Comparison of ENCODE assay signal across 8 cellular contexts in genomic region chr1:160101037-160101716, GRCh38. TPM values are rescaled to one million over a fixed set of nuclear protein-coding genes. Genes with fewer than 3 reads are reported as not detected.
DNase-seq lines count a peak whose midpoint lies in the region; ATAC-seq and TF ChIP-seq lines count a peak whose summit lies in the region.

No MANE protein-coding gene starts in this region.

- no peak overlapping the region for H3K4me3 Mint-ChIP-seq in endothelial cell (ENCODE audit: unreplicated experiment)

- H3K79me2 ChIP-seq in OCI-LY3 (ENCODE audit: low read length): peaks cover 9% of the 10 kb centered on the region; the same call in 1 of the 2 replicates

- H3K27ac Mint-ChIP-seq in endothelial cell (ENCODE audit: unreplicated experiment): no peak overlapping the region

- peak overlapping the region; percentile 96 for H2AFZ ChIP-seq in OCI-LY3 (ENCODE audit: low read depth, low read length)

- no peaks in the 10 kb centered on the region for H3K9me3 ChIP-seq in OCI-LY3 (ENCODE audit: insufficient read depth, low read length)

- H3K9ac ChIP-seq in OCI-LY3 (ENCODE audit: low read length): peak overlapping the region; percentile 56; the same call in 1 of the 2 replicates

- H3K9me3 Mint-ChIP-seq in endothelial cell (ENCODE audit: unreplicated experiment): no peaks in the 10 kb centered on the region

- H3K36me3 ChIP-seq in OCI-LY3 (replicated peaks; ENCODE audit: low read depth, low read length): no peaks in the 10 kb centered on the region

- TF ChIP-seq CTCF in GM10266 (IDR thresholded peaks at IDR 0.05; ENCODE audit: control insufficient read depth, insufficient read depth, low read depth, missing control alignments) (peak; percentile 90), OCI-LY3 (IDR thresholded peaks at IDR 0.05; ENCODE audit: low read depth, low read length) (peak; percentile 98), endothelial cell (IDR thresholded peaks at IDR 0.05; ENCODE audit: unreplicated experiment) (peak; percentile 74)

- peak overlapping the region; percentile 96 for H3K4me2 ChIP-seq in OCI-LY3 (ENCODE audit: low read length)

- no peaks in the 10 kb centered on the region for H4K20me1 ChIP-seq in OCI-LY3 (ENCODE audit: insufficient read depth, low read length)

- no peak overlapping the region for H3K4me3 ChIP-seq in Jurkat, Clone E6-1 (ENCODE audit: low read length)
- H3K4me3 ChIP-seq in OCI-LY3 (ENCODE audit: low read length): peak overlapping the region; percentile 68

- peaks cover 39% of the 10 kb centered on the region for H3K4me1 ChIP-seq in OCI-LY3 (ENCODE audit: low read length)

- peaks cover 25% of the 10 kb centered on the region for H3K4me1 Mint-ChIP-seq in endothelial cell (ENCODE audit: unreplicated experiment)

- no peaks in the 10 kb centered on the region for H3K27me3 ChIP-seq in OCI-LY3 (ENCODE audit: low read depth, low read length)

- 0 out of 2 replicates have a peak overlapping the region, but pooled peaks have one; percentile 8 for H3K27ac ChIP-seq in OCI-LY3 (ENCODE audit: low read length)

- no peak for ATAC-seq in GM18502 (IDR thresholded peaks at IDR 0.05; ENCODE audit: poor library complexity, unreplicated experiment)

- DNase-seq in GM10266 (ENCODE audit: extremely low spot score): peak; percentile 81
- peak; percentile 78 for DNase-seq in Jurkat, Clone E6-1 (ENCODE audit: low read depth, low spot score)
- DNase-seq in activated CD8-positive, alpha-beta memory T cell treated with anti-CD3 and anti-CD28 coated beads, Interleukin-2, amount 50 U/mL, for 24 hours (ENCODE audit: extremely low read depth): peak; percentile 42
- peak; percentile 79 for DNase-seq in endothelial cell (ENCODE audit: low spot score)
- peak; percentile 75 for DNase-seq in mucosa of gallbladder (ENCODE audit: low spot score)
- DNase-seq in stimulated activated CD8-positive, alpha-beta memory T cell treated with anti-CD3 and anti-CD28 coated beads, Interleukin-4, amount 100 ng/mL, for 24 hours (ENCODE audit: low read depth): peak; percentile 65

- H3K27me3 Mint-ChIP-seq in endothelial cell (ENCODE audit: unreplicated experiment): peaks cover 12% of the 10 kb centered on the region

- H3K36me3 Mint-ChIP-seq in endothelial cell (ENCODE audit: low read depth, unreplicated experiment): no peaks in the 10 kb centered on the region

RNA-seq across cellular contexts. Expression of gene IGSF8, which starts 2.8 kb away (rescaled TPM):
- 44.4 TPM for polyA plus RNA-seq in Jurkat, Clone E6-1 (2012; ENCODE audit: insufficient read depth, insufficient read length)
- total RNA-seq in endothelial cell (ENCODE audit: unreplicated experiment): 17.2 TPM
- total RNA-seq in mucosa of gallbladder: 81.7 TPM

RNA-seq across cellular contexts. Expression of gene ATP1A2, which starts 14.4 kb away (rescaled TPM):
- not detected for polyA plus RNA-seq in Jurkat, Clone E6-1 (2012; ENCODE audit: insufficient read depth, insufficient read length)
- total RNA-seq in endothelial cell (ENCODE audit: unreplicated experiment) (0.49 TPM), mucosa of gallbladder (18.6 TPM)

RNA-seq across cellular contexts. Expression of gene KCNJ9, which starts 19.8 kb away (rescaled TPM):
- 0.21 TPM for polyA plus RNA-seq in Jurkat, Clone E6-1 (2012; ENCODE audit: insufficient read depth, insufficient read length)
- 0.05 TPM for total RNA-seq in endothelial cell (ENCODE audit: unreplicated experiment)
- total RNA-seq in mucosa of gallbladder: not detected

RNA-seq across cellular contexts. Expression of gene KCNJ10, which starts 31.2 kb away (rescaled TPM):
- polyA plus RNA-seq in Jurkat, Clone E6-1 (2012; ENCODE audit: insufficient read depth, insufficient read length): 0.73 TPM
- total RNA-seq in endothelial cell (ENCODE audit: unreplicated experiment) (not detected), mucosa of gallbladder (not detected)

RNA-seq across cellular contexts. Expression of gene ATP1A4, which starts 50.2 kb away (rescaled TPM):
- not detected for polyA plus RNA-seq in Jurkat, Clone E6-1 (2012; ENCODE audit: insufficient read depth, insufficient read length)
- not detected for total RNA-seq in endothelial cell (ENCODE audit: unreplicated experiment)
- 0.43 TPM for total RNA-seq in mucosa of gallbladder

Comparison
In these comparisons a context has a peak if more than half of its experiments do, and no peak if none do; other contexts are left out.
1. RNA of gene ATP1A2, which starts 14.4 kb away (total RNA-seq): 18.6 TPM in mucosa of gallbladder (single experiment); 0.49 TPM in endothelial cell (single experiment); every median in the first group is over 10 times any median in the second.
2. Peak in every context shown above with its lines, with median percentiles within 50 percentile points of each other: DNase-seq and CTCF ChIP-seq.